18 cellular contexts compared by ENCODE assay signal in genomic region chr12:33676866-33677265, GRCh38.
DNase-seq lines count a peak whose midpoint lies in the region; ATAC-seq, FAIRE-seq and TF ChIP-seq lines count a peak whose summit lies in the region.
"Had no signal": no experiment of that assay in that cellular context is flagged by ENCODE, and none has a peak within 500 bp of the region (broad histone marks: within the 10 kb centered on the region; RNA-seq: fewer than 3 reads in every experiment).

No MANE protein-coding gene starts in this region.

- peak overlapping the region; percentile 16 for H3K27ac ChIP-seq in SJCRH30
- H3K27ac ChIP-seq: BLaER1 treated with 17β-estradiol and CSF1 and Interleukin-3, amounts not matched to agents 10 nM and 100 nM had no signal

- FAIRE-seq in HTR-8/SVneo (lab: Jason Lieb, UNC) = no peak
- FAIRE-seq: D721Med, G401.6, GM12891 had no signal

- DNase-seq in COLO829 (ENCODE audit: low spot score) = peak; percentile 7
- no peak for DNase-seq in SJCRH30
- DNase-seq in putamen (ENCODE audit: low spot score) = peak; percentile 3
- no peak for DNase-seq in erythroblast (lab: John Stamatoyannopoulos, UW)
- no peak for DNase-seq in HTR-8/SVneo (ENCODE audit: insufficient read length, low spot score)
- DNase-seq in NK-92 treated with Interleukin-12 subunit alpha and Interleukin-12 subunit beta, amount 100 ng/mL, for 24 hours (lab: John Stamatoyannopoulos, UW) = no peak
- DNase-seq: 8988T; Caco-2; CD8-positive, alpha-beta memory T cell; GOT3; H7; HFFc6 had no signal

- TF ChIP-seq POLR2A in erythroblast (IDR thresholded peaks at IDR 0.05; ENCODE audit: low read length) = no peak

- peaks cover 12% of the 10 kb centered on the region; the same call in 1 of the 2 replicates for H3K4me1 ChIP-seq in SJCRH30
- H3K4me1 ChIP-seq: BLaER1 treated with 17β-estradiol and CSF1 and Interleukin-3, amounts not matched to agents 10 nM and 100 nM; Caco-2 had no signal

- no peaks in the 10 kb centered on the region for H3K27me3 ChIP-seq in SJCRH30
- H3K27me3 ChIP-seq: BLaER1 treated with 17β-estradiol and CSF1 and Interleukin-3, amounts not matched to agents 10 nM and 100 nM had no signal

- no peak overlapping the region for H3K4me3 ChIP-seq in SJCRH30
- H3K4me3 ChIP-seq: BLaER1 treated with 17β-estradiol and CSF1 and Interleukin-3, amounts not matched to agents 10 nM and 100 nM had no signal

- H3K36me3 ChIP-seq in SJCRH30 = no peaks in the 10 kb centered on the region
- H3K36me3 ChIP-seq: BLaER1 treated with 17β-estradiol and CSF1 and Interleukin-3, amounts not matched to agents 10 nM and 100 nM had no signal

- ATAC-seq in GM18909 (IDR thresholded peaks at IDR 0.05; ENCODE audit: poor library complexity, unreplicated experiment) = no peak
- ATAC-seq: HCT116 had no signal

- no peaks in the 10 kb centered on the region for H3K9me3 ChIP-seq in SJCRH30 (replicated peaks)
- H3K9me3 ChIP-seq: BLaER1 treated with 17β-estradiol and CSF1 and Interleukin-3, amounts not matched to agents 10 nM and 100 nM; Caco-2 had no signal

Comparison
In these comparisons a context has a peak if more than half of its experiments do, and no peak if none do; other contexts are left out.
1. DNase-seq: peak in COLO829 (single experiment) and putamen (single experiment); none in SJCRH30 (0 of 2), erythroblast (0 of 2), HTR-8/SVneo (single experiment) and NK-92 treated with Interleukin-12 subunit alpha and Interleukin-12 subunit beta, amount 100 ng/mL, for 24 hours (single experiment).